Comparison of ENCODE assay signal across 15 cellular contexts in the genomic region with DNA sequence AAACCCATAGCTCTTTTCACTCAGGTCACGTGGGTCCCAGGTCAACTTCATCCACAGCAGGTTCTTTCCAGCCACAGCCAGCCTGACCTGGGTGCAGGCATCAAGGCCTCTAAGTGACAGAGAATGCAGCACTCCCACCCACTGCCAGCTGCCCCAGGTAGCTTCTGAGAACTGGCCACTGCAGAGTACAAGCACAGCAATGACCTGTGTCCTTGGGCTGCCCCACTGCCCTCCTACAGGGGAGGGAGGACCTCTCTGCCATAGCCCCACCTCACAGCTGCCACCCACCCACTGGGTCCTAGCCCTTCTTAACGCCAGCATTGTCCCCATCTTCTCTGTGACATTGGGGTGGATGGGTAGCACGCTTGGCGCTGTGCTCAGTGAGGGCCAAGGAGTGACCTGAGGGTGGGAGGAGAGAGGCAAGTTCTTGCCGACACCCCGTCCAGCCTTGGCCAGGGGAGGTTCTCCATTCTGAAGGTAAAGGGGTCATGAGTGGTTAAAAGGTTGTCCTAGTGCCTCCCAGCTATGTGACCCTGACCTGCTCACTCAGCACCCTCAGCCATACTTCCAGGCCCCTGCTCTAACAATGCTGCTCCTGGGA. TPM values are rescaled to one million over a fixed set of nuclear protein-coding genes. Genes with fewer than 3 reads are reported as not detected.
DNase-seq lines count a peak whose midpoint lies in the region; ATAC-seq and TF ChIP-seq lines count a peak whose summit lies in the region.
"Had no signal": no experiment of that assay in that cellular context is flagged by ENCODE, and none has a peak within 500 bp of the region (broad histone marks: within the 10 kb centered on the region; RNA-seq: fewer than 3 reads in every experiment).

No MANE protein-coding gene starts in this region.

- TF ChIP-seq POLR2A in IMR-90 (IDR thresholded peaks at IDR 0.05; ENCODE audit: low read depth, low read length) (no peak), esophagus squamous epithelium (IDR thresholded peaks at IDR 0.05) (no peak), gastrocnemius medialis (IDR thresholded peaks at IDR 0.05) (no peak)

- H2BK120ac ChIP-seq in IMR-90 (ENCODE audit: low read depth, low read length) = no peak overlapping the region

- H3K27ac Mint-ChIP-seq in CD4-positive, CD25-positive, alpha-beta regulatory T cell = peak overlapping the region in 2 of 3 donors; percentile 83 to 99

- H4K5ac ChIP-seq in IMR-90 (ENCODE audit: low read depth, low read length) = no peak overlapping the region

- in situ Hi-C loops in IMR-90 (cut with MboI; ENCODE audit: low sequenced_read_pairs) (no loop called here), gastrocnemius medialis (cut with MboI; ENCODE audit: low sequenced_read_pairs in 4 of 4) (no loop called here)

- H2AK5ac ChIP-seq in IMR-90 (ENCODE audit: low read depth, low read length) = peak overlapping the region; percentile 13; the same call in 1 of the 2 replicates

- H3K23ac ChIP-seq in IMR-90 (ENCODE audit: low read depth, low read length) = no peak overlapping the region

- peaks cover 0 to 2% (median 0%) of the 10 kb centered on the region in 7 donors for H3K9me3 Mint-ChIP-seq in CD4-positive, CD25-positive, alpha-beta regulatory T cell
- H3K9me3 Mint-ChIP-seq: IgD-negative memory B cell had no signal

- H3K9me3 ChIP-seq in CD4-positive, CD25-positive, alpha-beta regulatory T cell (ENCODE audit: control insufficient read depth in 2 of 2, low read length in 2 of 2) = no peaks in the 10 kb centered on the region
- no peaks in the 10 kb centered on the region for H3K9me3 ChIP-seq in IMR-90 (ENCODE audit: control insufficient read depth, insufficient read depth, low read length)
- no peaks in the 10 kb centered on the region for H3K9me3 ChIP-seq in esophagus squamous epithelium
- H3K9me3 ChIP-seq in gastrocnemius medialis = no peaks in the 10 kb centered on the region
- H3K9me3 ChIP-seq: adrenal gland, SK-N-SH had no signal

- BruUV-seq in IMR-90 (replicated peaks; lab: Mats Ljungman, UMichigan) = no TSS peak

- no peak overlapping the region for H2BK20ac ChIP-seq in IMR-90 (ENCODE audit: low read depth, low read length)

- H3K36me3 Mint-ChIP-seq in CD4-positive, CD25-positive, alpha-beta regulatory T cell = peaks cover 9% of the 10 kb centered on the region

- no peak for ATAC-seq in CD4-positive, CD25-positive, alpha-beta regulatory T cell (ENCODE audit: low read depth in 2 of 2)
- no peak for ATAC-seq in IMR-90 (ENCODE audit: low read depth)
- ATAC-seq in gastrocnemius medialis = no peak

- no peak for TF ChIP-seq RAD21 in IMR-90 (IDR thresholded peaks at IDR 0.05; ENCODE audit: low read length)

- peaks cover 3% of the 10 kb centered on the region for H3K36me3 ChIP-seq in CD4-positive, CD25-positive, alpha-beta regulatory T cell (ENCODE audit: control insufficient read depth, insufficient read depth, low read length)
- H3K36me3 ChIP-seq in IMR-90 (ENCODE audit: control insufficient read depth, insufficient read depth, low read length) (peaks cover under 1% of the 10 kb centered on the region; the same call in 1 of the 2 replicates), esophagus squamous epithelium (peaks cover 0 to 2% (median 0%) of the 10 kb centered on the region in 3 donors), gastrocnemius medialis (no peaks in the 10 kb centered on the region)
- H3K36me3 ChIP-seq: adrenal gland had no signal

- H2BK15ac ChIP-seq in IMR-90 (ENCODE audit: low read depth, low read length) = no peak overlapping the region

- TF ChIP-seq CTCF in IMR-90 (conservative IDR thresholded peaks at IDR 0.05; ENCODE audit: low read depth, low read length) = no peak
- no peak for TF ChIP-seq CTCF in esophagus squamous epithelium (IDR thresholded peaks at IDR 0.05)
- TF ChIP-seq CTCF in gastrocnemius medialis (IDR thresholded peaks at IDR 0.05 in 4 of 5, conservative IDR thresholded peaks at IDR 0.05 in 1 of 5) = no peak

- no peak overlapping the region for H4K91ac ChIP-seq in IMR-90 (ENCODE audit: insufficient read depth, low read depth, low read length)

- H4K8ac ChIP-seq in IMR-90 (ENCODE audit: low read depth in 2 of 2, low read length in 2 of 2) = no peak overlapping the region

- no peaks in the 10 kb centered on the region for H3K27me3 ChIP-seq in CD4-positive, CD25-positive, alpha-beta regulatory T cell (ENCODE audit: control insufficient read depth, insufficient read depth, low read length)
- H3K27me3 ChIP-seq in IMR-90 (ENCODE audit: control insufficient read depth, insufficient read depth, low read length) (no peaks in the 10 kb centered on the region), esophagus squamous epithelium (no peaks in the 10 kb centered on the region), gastrocnemius medialis (no peaks in the 10 kb centered on the region)
- H3K27me3 ChIP-seq: adrenal gland, dorsolateral prefrontal cortex had no signal

- 83% methylated on average over 1 of the region's 6 CpGs; no CpG with 5 or more reads in 1 of the 2 experiments for WGBS in IMR-90 (ENCODE audit: extremely low coverage in 2 of 2, insufficient read length in 1 of 2), 2 experiments
- 86 to 95% methylated on average over 5 to 6 of the region's 6 CpGs for WGBS in esophagus squamous epithelium, 2 donors

- intact Hi-C loops in IMR-90 (cut with micrococcal nuclease) (no loop called here), esophagus squamous epithelium (cut with DNase I) (no loop called here), gastrocnemius medialis (cut with DNase I; ENCODE audit: low total_unique reads) (no loop called here)

- peaks cover 23% of the 10 kb centered on the region for H3K9me1 ChIP-seq in IMR-90 (ENCODE audit: insufficient read depth, low read length)

- no peak overlapping the region for H3K9ac ChIP-seq in IMR-90 (ENCODE audit: low read depth, low read length)
- H3K9ac ChIP-seq: SK-N-SH had no signal

- H3K27ac ChIP-seq in CD4-positive, CD25-positive, alpha-beta regulatory T cell (ENCODE audit: insufficient read depth, low read length, poor library complexity, severe bottlenecking) = peak overlapping the region; percentile 97
- H3K27ac ChIP-seq in IMR-90 (ENCODE audit: insufficient read depth, low read length) = no peak overlapping the region
- H3K27ac ChIP-seq in esophagus squamous epithelium = peak overlapping the region in 3 of 4 donors; percentile 95 to 97 (median 96)
- H3K27ac ChIP-seq in gastrocnemius medialis = peak overlapping the region; percentile 95 to 99 (median 96)

- H3K4me2 ChIP-seq in IMR-90 (ENCODE audit: low read depth, low read length) = no peak overlapping the region
- H3K4me2 ChIP-seq: SK-N-SH had no signal

- dilution Hi-C loops in IMR-90 (cut with HindIII; ENCODE audit: low sequenced_read_pairs, unreplicated experiment) = no loop called here

- H3K56ac ChIP-seq in IMR-90 (ENCODE audit: extremely low read depth, insufficient read depth, low read length) = no peak overlapping the region

- peak overlapping the region; percentile 43 for H2AFZ ChIP-seq in IMR-90 (replicated peaks; ENCODE audit: low read length, poor library complexity)

- H3K4me1 ChIP-seq in CD4-positive, CD25-positive, alpha-beta regulatory T cell (ENCODE audit: control insufficient read depth, insufficient read depth, low read length, poor library complexity, severe bottlenecking) = peaks cover 55% of the 10 kb centered on the region
- H3K4me1 ChIP-seq in IMR-90 (ENCODE audit: control insufficient read depth, insufficient read depth, low read length) (peaks cover 22% of the 10 kb centered on the region), esophagus squamous epithelium (peaks cover 38 to 64% (median 41%) of the 10 kb centered on the region in 3 donors), gastrocnemius medialis (peaks cover 48 to 51% of the 10 kb centered on the region in 2 donors)

- H2BK5ac ChIP-seq in IMR-90 (ENCODE audit: low read depth, low read length, poor library complexity, severe bottlenecking) = no peak overlapping the region

- peak overlapping the region in 2 of 4 donors; percentile 46 to 67 for H3K4me3 Mint-ChIP-seq in CD4-positive, CD25-positive, alpha-beta regulatory T cell
- H3K4me3 Mint-ChIP-seq: IgD-negative memory B cell had no signal

- H2AK9ac ChIP-seq in IMR-90 (replicated peaks; ENCODE audit: low read depth, low read length, poor library complexity) = no peak overlapping the region

- POLR2A ChIA-PET in IMR-90 (lab: Charles Lee; ENCODE audit: unreplicated experiment) = no interaction called here

- DNase-seq in CD4-positive, CD25-positive, alpha-beta regulatory T cell = no peak
- DNase-seq in IMR-90 = no peak
- DNase-seq in esophagus squamous epithelium (lab: John Stamatoyannopoulos, UW) = no peak
- no peak for DNase-seq in gastrocnemius medialis
- no peak for DNase-seq in pons (ENCODE audit: low spot score)
- DNase-seq in globus pallidus (ENCODE audit: low spot score) = no peak
- no peak for DNase-seq in cerebellar cortex (ENCODE audit: low spot score)
- DNase-seq: activated CD4-positive, alpha-beta T cell treated with anti-CD3 and anti-CD28 coated beads, Interleukin-2, amount 50 U/mL, for 1 hour; dorsolateral prefrontal cortex; NCI-H82; posterior cingulate gyrus; SK-N-SH; stimulated activated CD4-positive, alpha-beta T cell treated with anti-CD3 and anti-CD28 coated beads, Interleukin-4, amount 100 ng/mL, for 4 hours had no signal

- CTCF ChIA-PET in IMR-90 (lab: Yijun Ruan, JAX) = no interaction called here

- H3K79me1 ChIP-seq in IMR-90 (ENCODE audit: low read depth in 1 of 2, low read length in 2 of 2) = peaks cover 0 to 4% of the 10 kb centered on the region in 2 experiments; a peak in 1 of 4 replicates

- no peak overlapping the region for H3K4me3 ChIP-seq in CD4-positive, CD25-positive, alpha-beta regulatory T cell (ENCODE audit: low read depth, low read length)
- no peak overlapping the region for H3K4me3 ChIP-seq in IMR-90 (ENCODE audit: insufficient read depth, low read depth, low read length)
- no peak overlapping the region for H3K4me3 ChIP-seq in esophagus squamous epithelium
- H3K4me3 ChIP-seq in gastrocnemius medialis = no peak overlapping the region
- H3K4me3 ChIP-seq: adrenal gland, dorsolateral prefrontal cortex had no signal

- no peak overlapping the region; the same call in 1 of the 2 replicates for H3K4ac ChIP-seq in IMR-90 (ENCODE audit: low read depth, low read length)

- peaks cover 11 to 77% (median 43%) of the 10 kb centered on the region in 4 donors for H3K4me1 Mint-ChIP-seq in CD4-positive, CD25-positive, alpha-beta regulatory T cell

- no peak overlapping the region for H3K14ac ChIP-seq in IMR-90 (replicated peaks; ENCODE audit: low read depth, low read length)

- no peak overlapping the region for H3K18ac ChIP-seq in IMR-90 (ENCODE audit: low read depth, low read length)

- no peaks in the 10 kb centered on the region for H3K27me3 Mint-ChIP-seq in CD4-positive, CD25-positive, alpha-beta regulatory T cell
- H3K27me3 Mint-ChIP-seq: IgD-negative memory B cell had no signal

- no peaks in the 10 kb centered on the region for H4K20me1 ChIP-seq in IMR-90 (ENCODE audit: insufficient read depth, low read length)

RNA-seq across cellular contexts. Expression of a gene that starts 12.4 kb away (rescaled TPM):
- 23.4 TPM for total RNA-seq in CD4-positive, CD25-positive, alpha-beta regulatory T cell
- polyA plus RNA-seq in CD4-positive, CD25-positive, alpha-beta regulatory T cell = 10 to 100 TPM; 40.5 to 66.7 (median 58.5) TPM
- total RNA-seq in IMR-90 (2012; rRNA removed) = 0.83 and 0.90 TPM in 2 replicates
- 4.0 and 4.6 TPM in 2 replicates for polyA plus RNA-seq in IMR-90 (2012; rRNA removed)
- 2.3 and 5.7 TPM in 2 replicates for polyA plus RNA-seq in IMR-90 (2012; cell fraction: cytosol; rRNA removed)
- 3.0 and 6.5 TPM in 2 replicates for polyA plus RNA-seq in IMR-90 (2012; cell fraction: nucleus; rRNA removed; ENCODE audit: low replicate concordance)
- total RNA-seq in esophagus squamous epithelium = 10 to 100 TPM in 1 of 4 donors, 1 to 10 TPM in 3; 3.1 to 11.1 (median 6.8) TPM
- 10 to 100 TPM in 2 of 4 donors, 1 to 10 TPM in 2; 3.3 to 50.5 (median 20.3) TPM for total RNA-seq in gastrocnemius medialis

RNA-seq across cellular contexts. Expression of a gene that starts 17.7 kb away (rescaled TPM):
- total RNA-seq in CD4-positive, CD25-positive, alpha-beta regulatory T cell = 42.9 TPM
- polyA plus RNA-seq in CD4-positive, CD25-positive, alpha-beta regulatory T cell = 10 to 100 TPM; 47.0 to 52.9 (median 49.5) TPM
- total RNA-seq in IMR-90 (2012; rRNA removed) = 48.3 and 57.2 TPM in 2 replicates
- 38.3 and 43.8 TPM in 2 replicates for polyA plus RNA-seq in IMR-90 (2012; rRNA removed)
- polyA plus RNA-seq in IMR-90 (2012; cell fraction: cytosol; rRNA removed) = 29.7 and 33.1 TPM in 2 replicates
- polyA plus RNA-seq in IMR-90 (2012; cell fraction: nucleus; rRNA removed; ENCODE audit: low replicate concordance) = 23.5 and 28.3 TPM in 2 replicates
- 10 to 100 TPM; 46.5 to 65.6 (median 52.3) TPM for total RNA-seq in esophagus squamous epithelium
- 100 to 1,000 TPM; 235 to 466 (median 387) TPM for total RNA-seq in gastrocnemius medialis

RNA-seq across cellular contexts. Expression of a gene that starts 29.9 kb away (rescaled TPM):
- total RNA-seq in CD4-positive, CD25-positive, alpha-beta regulatory T cell = 21.1 TPM
- 10 to 100 TPM; 18.5 to 24.9 (median 23.1) TPM for polyA plus RNA-seq in CD4-positive, CD25-positive, alpha-beta regulatory T cell
- total RNA-seq in IMR-90 (2012; rRNA removed) = 12.5 and 17.2 TPM in 2 replicates
- 20.6 and 20.8 TPM in 2 replicates for polyA plus RNA-seq in IMR-90 (2012; rRNA removed)
- 15.0 and 16.7 TPM in 2 replicates for polyA plus RNA-seq in IMR-90 (2012; cell fraction: cytosol; rRNA removed)
- polyA plus RNA-seq in IMR-90 (2012; cell fraction: nucleus; rRNA removed; ENCODE audit: low replicate concordance) = 99.7 and 105 TPM in 2 replicates
- total RNA-seq in esophagus squamous epithelium = 10 to 100 TPM in 1 of 4 donors, 1 to 10 TPM in 3; 4.4 to 11.8 (median 4.9) TPM
- total RNA-seq in gastrocnemius medialis = 1 to 10 TPM; 4.5 to 8.1 (median 7.5) TPM

RNA-seq across cellular contexts. Expression of a gene that starts 31.7 kb away (rescaled TPM):
- total RNA-seq in CD4-positive, CD25-positive, alpha-beta regulatory T cell = 8.7 TPM
- polyA plus RNA-seq in CD4-positive, CD25-positive, alpha-beta regulatory T cell = 10 to 100 TPM in 2 of 4 donors, 1 to 10 TPM in 2; 7.4 to 11.9 (median 10.6) TPM
- total RNA-seq in IMR-90 (2012; rRNA removed) = 6.8 and 6.9 TPM in 2 replicates
- 10.6 and 10.9 TPM in 2 replicates for polyA plus RNA-seq in IMR-90 (2012; rRNA removed)
- 9.5 and 9.9 TPM in 2 replicates for polyA plus RNA-seq in IMR-90 (2012; cell fraction: cytosol; rRNA removed)
- polyA plus RNA-seq in IMR-90 (2012; cell fraction: nucleus; rRNA removed; ENCODE audit: low replicate concordance) = 29.0 and 30.6 TPM in 2 replicates
- 1 to 10 TPM in 2 of 4 donors, under 1 TPM in 2; 0.15 to 3.2 (median 1.2) TPM for total RNA-seq in esophagus squamous epithelium
- total RNA-seq in gastrocnemius medialis = 10 to 100 TPM; 12.6 to 27.4 (median 15.4) TPM
